16 cellular contexts compared by ENCODE assay signal in the genomic region with DNA sequence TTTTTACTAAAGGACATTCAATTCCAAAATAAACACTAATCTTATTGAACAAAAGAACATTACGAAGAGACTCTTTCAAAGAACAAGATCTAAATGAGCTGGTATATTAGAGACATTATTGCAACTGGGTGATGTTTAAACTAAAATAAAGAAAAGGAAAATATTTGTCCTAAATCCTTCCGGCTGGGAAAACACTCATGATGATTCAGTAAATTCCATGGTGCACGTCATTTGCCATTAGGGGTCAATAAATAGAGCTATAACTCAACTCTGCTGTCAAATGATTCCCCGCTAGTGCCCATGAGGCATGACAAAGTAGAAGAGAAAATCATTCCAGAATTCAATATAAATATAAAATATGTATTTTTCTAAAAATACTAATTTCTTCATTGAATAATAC.
DNase-seq lines count a peak whose midpoint lies in the region; ATAC-seq and TF ChIP-seq lines count a peak whose summit lies in the region.
"Had no signal": no experiment of that assay in that cellular context is flagged by ENCODE, and none has a peak within 500 bp of the region (broad histone marks: within the 10 kb centered on the region; RNA-seq: fewer than 3 reads in every experiment).

No MANE protein-coding gene starts in this region.

- TF ChIP-seq CTCF in choroid plexus epithelial cell (conservative IDR thresholded peaks at IDR 0.05; ENCODE audit: low read depth, low read length) (no peak), nephron (IDR thresholded peaks at IDR 0.05; ENCODE audit: unreplicated experiment in 3 of 3) (no peak)

- H3K27ac Mint-ChIP-seq in nephron, result peak overlapping the region; percentile 3 to 5 (median 4)
- H3K27ac Mint-ChIP-seq in activated T-cell treated with anti-CD3 and anti-CD28 coated beads, Interleukin-2, amount 50 U/mL, for 72 hours, result no peak overlapping the region
- H3K27ac Mint-ChIP-seq in activated CD8-positive, alpha-beta memory T cell treated with anti-CD3 and anti-CD28 coated beads, Interleukin-2, amount 10 ng/mL, durations not matched to agents 7 days and 5 days, result no peak overlapping the region

- H3K9me3 Mint-ChIP-seq in nephron, result peaks cover 3% of the 10 kb centered on the region
- H3K9me3 Mint-ChIP-seq in activated T-cell treated with anti-CD3 and anti-CD28 coated beads, Interleukin-2, amount 50 U/mL, for 72 hours, result peaks cover 4 to 14% of the 10 kb centered on the region in 2 donors
- peaks cover 10% of the 10 kb centered on the region for H3K9me3 Mint-ChIP-seq in activated CD8-positive, alpha-beta memory T cell treated with anti-CD3 and anti-CD28 coated beads, Interleukin-2, amount 10 ng/mL, durations not matched to agents 7 days and 5 days (ENCODE audit: low read depth)

- CTCF ChIA-PET in activated CD8-positive, alpha-beta memory T cell treated with anti-CD3 and anti-CD28 coated beads, Interleukin-2, amount 10 ng/mL, durations not matched to agents 7 days and 5 days (lab: Charles Lee), result no interaction called here

- no peak for ATAC-seq in activated T-cell treated with anti-CD3 and anti-CD28 coated beads, Interleukin-2, amount 50 U/mL, for 72 hours (replicated peaks in 1 of 2)
- ATAC-seq in activated CD8-positive, alpha-beta memory T cell treated with anti-CD3 and anti-CD28 coated beads, Interleukin-2, amount 10 ng/mL, durations not matched to agents 7 days and 5 days, result no peak

- H3K27me3 Mint-ChIP-seq in nephron (ENCODE audit: low read depth), result no peaks in the 10 kb centered on the region
- H3K27me3 Mint-ChIP-seq in activated T-cell treated with anti-CD3 and anti-CD28 coated beads, Interleukin-2, amount 50 U/mL, for 72 hours (ENCODE audit: low read depth), result no peaks in the 10 kb centered on the region
- no peaks in the 10 kb centered on the region for H3K27me3 Mint-ChIP-seq in activated CD8-positive, alpha-beta memory T cell treated with anti-CD3 and anti-CD28 coated beads, Interleukin-2, amount 10 ng/mL, durations not matched to agents 7 days and 5 days

- DNase-seq in AG08396 (ENCODE audit: low spot score) (peak; percentile 10), M059J (ENCODE audit: low read depth) (peak; percentile 90), choroid plexus epithelial cell (ENCODE audit: low read depth) (peak; percentile 13), C1 segment of cervical spinal cord (lab: John Stamatoyannopoulos, UW) (no peak), NCI-H2171 (lab: John Stamatoyannopoulos, UW) (no peak)
- no peak for DNase-seq in activated T-cell treated with anti-CD3 and anti-CD28 coated beads, Interleukin-2, amount 50 U/mL, for 72 hours
- no peak for DNase-seq in activated CD8-positive, alpha-beta memory T cell treated with anti-CD3 and anti-CD28 coated beads, Interleukin-2, amount 10 ng/mL, durations not matched to agents 7 days and 5 days
- DNase-seq: activated CD4-positive, alpha-beta T cell treated with anti-CD3 and anti-CD28 coated beads, Interleukin-2, amount 50 U/mL, for 48 hours; BE2C; cerebellar nuclear complex; KBM-7; NCI-H1436 treated with DMSO at 0.1 percent for 48 hours; NCI-H446; posterior cingulate gyrus had no signal

- H3K4me1 Mint-ChIP-seq in nephron, result peaks cover 44% of the 10 kb centered on the region
- H3K4me1 Mint-ChIP-seq in activated T-cell treated with anti-CD3 and anti-CD28 coated beads, Interleukin-2, amount 50 U/mL, for 72 hours (ENCODE audit: low read depth), result no peaks in the 10 kb centered on the region
- no peaks in the 10 kb centered on the region for H3K4me1 Mint-ChIP-seq in activated CD8-positive, alpha-beta memory T cell treated with anti-CD3 and anti-CD28 coated beads, Interleukin-2, amount 10 ng/mL, durations not matched to agents 7 days and 5 days

- H3K4me3 Mint-ChIP-seq in nephron, result no peak overlapping the region
- no peak overlapping the region for H3K4me3 Mint-ChIP-seq in activated T-cell treated with anti-CD3 and anti-CD28 coated beads, Interleukin-2, amount 50 U/mL, for 72 hours
- H3K4me3 Mint-ChIP-seq in activated CD8-positive, alpha-beta memory T cell treated with anti-CD3 and anti-CD28 coated beads, Interleukin-2, amount 10 ng/mL, durations not matched to agents 7 days and 5 days, result no peak overlapping the region

- H3K4me3 ChIP-seq in choroid plexus epithelial cell (ENCODE audit: low read depth, low read length), result no peak overlapping the region
- H3K4me3 ChIP-seq: hepatocyte had no signal

- no peaks in the 10 kb centered on the region for H3K36me3 Mint-ChIP-seq in nephron (ENCODE audit: low read depth)
- H3K36me3 Mint-ChIP-seq in activated T-cell treated with anti-CD3 and anti-CD28 coated beads, Interleukin-2, amount 50 U/mL, for 72 hours (ENCODE audit: insufficient read depth in 2 of 2), result no peaks in the 10 kb centered on the region
- H3K36me3 Mint-ChIP-seq in activated CD8-positive, alpha-beta memory T cell treated with anti-CD3 and anti-CD28 coated beads, Interleukin-2, amount 10 ng/mL, durations not matched to agents 7 days and 5 days, result no peaks in the 10 kb centered on the region

Comparison
In these comparisons a context has a peak if more than half of its experiments do, and no peak if none do; other contexts are left out.
1. DNase-seq: peak in AG08396 (single experiment), M059J (single experiment) and choroid plexus epithelial cell (single experiment); none in activated T-cell treated with anti-CD3 and anti-CD28 coated beads, Interleukin-2, amount 50 U/mL, for 72 hours (0 of 2), C1 segment of cervical spinal cord (0 of 14), NCI-H2171 (single experiment) and activated CD8-positive, alpha-beta memory T cell treated with anti-CD3 and anti-CD28 coated beads, Interleukin-2, amount 10 ng/mL, durations not matched to agents 7 days and 5 days (single experiment).
2. H3K27ac Mint-ChIP-seq: peak in nephron (3 of 3); none in activated T-cell treated with anti-CD3 and anti-CD28 coated beads, Interleukin-2, amount 50 U/mL, for 72 hours (single experiment) and activated CD8-positive, alpha-beta memory T cell treated with anti-CD3 and anti-CD28 coated beads, Interleukin-2, amount 10 ng/mL, durations not matched to agents 7 days and 5 days (single experiment).